ENCODE assay signal across 13 cellular contexts in genomic region chr19:39133431-39134270, GRCh38. TPM values are rescaled to one million over a fixed set of nuclear protein-coding genes. Genes with fewer than 3 reads are reported as not detected.
A peak's percentile ranks its signal among the peaks of the same experiment; 100 is the strongest.
DNase-seq lines count a peak whose midpoint lies in the region; ATAC-seq and TF ChIP-seq lines count a peak whose summit lies in the region.
"Had no signal": no experiment of that assay in that cellular context is flagged by ENCODE, and none has a peak within 500 bp of the region (broad histone marks: within the 10 kb centered on the region; RNA-seq: fewer than 3 reads in every experiment).

No MANE protein-coding gene starts in this region.

- TF ChIP-seq CTCF in cardiac muscle cell (IDR thresholded peaks at IDR 0.05; ENCODE audit: low read depth, low read length) = no peak
- TF ChIP-seq CTCF in ovary (IDR thresholded peaks at IDR 0.05) = no peak

- no peaks in the 10 kb centered on the region for H3K27me3 ChIP-seq in cardiac muscle cell
- H3K27me3 ChIP-seq in ovary = no peaks in the 10 kb centered on the region

- no peak for TF ChIP-seq EP300 in ovary (IDR thresholded peaks at IDR 0.05)

- no peaks in the 10 kb centered on the region for H3K9me3 ChIP-seq in cardiac muscle cell (ENCODE audit: low read depth)
- no peaks in the 10 kb centered on the region for H3K9me3 ChIP-seq in ovary

- H3K4me3 ChIP-seq in cardiac muscle cell = no peak overlapping the region
- H3K4me3 ChIP-seq in ovary = no peak overlapping the region

- intact Hi-C loops in ovary (cut with DNase I) = loop anchor here in 1 of 4 donors (10.0 kb wide), 1 partner anchor 401 kb away; the partner anchor contains the start of gene EID2B

- no peak for TF ChIP-seq POLR2A in ovary (IDR thresholded peaks at IDR 0.05)

- peak; percentile 60 for DNase-seq in CD1c-positive myeloid dendritic cell (ENCODE audit: extremely low spot score)
- DNase-seq in NCI-H82 (lab: John Stamatoyannopoulos, UW) = peak; percentile 79
- peak; percentile 24 to 39 for DNase-seq in cardiac muscle cell (ENCODE audit: low read depth in 1 of 2, low spot score in 1 of 2)
- peak; percentile 60 to 79 (median 64) for DNase-seq in ovary
- no peak for DNase-seq in NCI-H1105 treated with DMSO at 0.1 percent for 48 hours (lab: John Stamatoyannopoulos, UW)
- no peak for DNase-seq in stimulated activated CD4-positive, alpha-beta T cell treated with anti-CD3 and anti-CD28 coated beads, Interleukin-2, amount 100 ng/mL, for 48 hours
- DNase-seq: activated CD4-positive, alpha-beta T cell treated with anti-CD3 and anti-CD28 coated beads for 48 hours; AML-193; NCI-H1105 had no signal

- H3K4me1 ChIP-seq in cardiac muscle cell (ENCODE audit: low read depth) (peaks cover 27% of the 10 kb centered on the region), ovary (ENCODE audit: insufficient read depth) (peaks cover 35% of the 10 kb centered on the region)

- 13 to 26% (median 19%) methylated on average over 22 to 23 of the region's 23 CpGs for WGBS in ovary, 3 donors

- ATAC-seq in GM21717 (IDR thresholded peaks at IDR 0.05; ENCODE audit: unreplicated experiment) = no peak
- no peak for ATAC-seq in HG03280 (IDR thresholded peaks at IDR 0.05; ENCODE audit: unreplicated experiment)

- H3K27ac ChIP-seq in cardiac muscle cell (peak overlapping the region; percentile 81), ovary (peak overlapping the region; percentile 41 to 63)

- H3K36me3 ChIP-seq in cardiac muscle cell (no peaks in the 10 kb centered on the region), ovary (no peaks in the 10 kb centered on the region)

RNA-seq across cellular contexts. Expression of gene PAK4, which starts 8.1 kb away (rescaled TPM):
- total RNA-seq in cardiac muscle cell (28.7 and 57.9 TPM in 2 replicates), ovary (10 to 100 TPM; 10.4 to 62.2 (median 35.4) TPM)
- polyA plus RNA-seq in cardiac muscle cell (32.5 and 62.2 TPM in 2 replicates), ovary (10 to 100 TPM; 11.6 to 35.7 TPM)

RNA-seq across cellular contexts. Expression of gene ACP7, which starts 49.5 kb away (rescaled TPM):
- total RNA-seq in cardiac muscle cell (not detected in 2 replicates), ovary (not detected)
- polyA plus RNA-seq in cardiac muscle cell (not detected in 2 replicates), ovary (not detected)
- total RNA-seq: HT-29, temporal lobe had no signal

Comparison
In these comparisons a context has a peak if more than half of its experiments do, and no peak if none do; other contexts are left out.
1. DNase-seq: peak in CD1c-positive myeloid dendritic cell (single experiment), NCI-H82 (single experiment), cardiac muscle cell (2 of 2) and ovary (5 of 5); none in NCI-H1105 treated with DMSO at 0.1 percent for 48 hours (single experiment) and stimulated activated CD4-positive, alpha-beta T cell treated with anti-CD3 and anti-CD28 coated beads, Interleukin-2, amount 100 ng/mL, for 48 hours (0 of 2).